In genomic region chr20:40101479-40102032, GRCh38 we compare ENCODE assay signal across 34 cellular contexts.
"Had no signal": no experiment of that assay in that cellular context is flagged by ENCODE, and none has a peak within 500 bp of the region (broad histone marks: within the 10 kb centered on the region; RNA-seq: fewer than 3 reads in every experiment).

No MANE protein-coding gene starts in this region.

- H3K9me3 ChIP-seq: adrenal gland, body of pancreas, breast epithelium had no signal

- ATAC-seq: activated CD8-positive, alpha-beta T cell treated with anti-CD3 and anti-CD28 coated beads for 36 hours; activated naive CD4-positive, alpha-beta T cell treated with anti-CD3 and anti-CD28 coated beads, Interleukin-2, amount 50 U/mL, for 72 hours; activated T-cell treated with anti-CD3 and anti-CD28 coated beads, Interleukin-2, amount 50 U/mL, for 4 hours; activated T-cell treated with anti-CD3 and anti-CD28 coated beads, Interleukin-2, amount 50 U/mL, for 72 hours; activated T-helper 17 cell treated with anti-CD3 and anti-CD28 coated beads, Interleukin-2, amount 50 U/mL, for 72 hours; body of pancreas had no signal

- H3K27me3 ChIP-seq: adrenal gland, body of pancreas, brain microvascular endothelial cell, breast epithelium had no signal

- H3K36me3 ChIP-seq: adrenal gland, brain microvascular endothelial cell, breast epithelium had no signal

- FAIRE-seq: astrocyte, TTC549 had no signal

- DNase-seq: activated B cell treated with CpG ODN at 0.5 μM for 24 hours; activated CD4-positive, alpha-beta memory T cell treated with anti-CD3 and anti-CD28 coated beads for 36 hours; activated CD4-positive, alpha-beta T cell treated with anti-CD3 and anti-CD28 coated beads for 4 hours; activated CD4-positive, alpha-beta T cell treated with anti-CD3 and anti-CD28 coated beads, Interleukin-2, amount 10 ng/mL, durations not matched to agents 24 days and 14 days; activated CD4-positive, alpha-beta T cell treated with anti-CD3 and anti-CD28 coated beads, Interleukin-2, amount 50 U/mL, for 1 hour; activated CD4-positive, alpha-beta T cell treated with anti-CD3 and anti-CD28 coated beads, Interleukin-2, amount 50 U/mL, for 4 hours; activated CD4-positive, CD25-positive, alpha-beta regulatory T cell treated with anti-CD3 and anti-CD28 coated beads, Interleukin-2, amount 50 U/mL, for 72 hours; activated CD8-positive, alpha-beta memory T cell treated with anti-CD3 and anti-CD28 coated beads, Interleukin-2, amount 50 U/mL, for 4 hours; activated CD8-positive, alpha-beta T cell treated with anti-CD3 and anti-CD28 coated beads for 36 hours; activated effector memory CD4-positive, alpha-beta T cell treated with anti-CD3 and anti-CD28 coated beads, Interleukin-2, amount 50 U/mL, for 16 hours; activated gamma-delta T cell treated with Interleukin-2 at 50 U/mL for 16 hours; activated naive CD4-positive, alpha-beta T cell; activated naive CD4-positive, alpha-beta T cell treated with anti-CD3 and anti-CD28 coated beads for 36 hours; activated naive CD4-positive, alpha-beta T cell treated with anti-CD3 and anti-CD28 coated beads, Interleukin-2, amount 50 U/mL, for 16 hours; activated naive CD8-positive, alpha-beta T cell treated with anti-CD3 and anti-CD28 coated beads for 36 hours; activated T-cell treated with anti-CD3 and anti-CD28 coated beads for 4 hours; activated T-cell treated with anti-CD3 and anti-CD28 coated beads, Interleukin-2, amount 50 U/mL, for 1 hour; activated T-cell treated with anti-CD3 and anti-CD28 coated beads, Interleukin-2, amount 50 U/mL, for 4 hours; activated T-cell treated with anti-CD3 and anti-CD28 coated beads, Interleukin-2, amount 50 U/mL, for 72 hours; amniotic stem cell; aorta; body of pancreas; brain microvascular endothelial cell; central memory CD4-positive, alpha-beta T cell; T-helper 1 cell; T-helper 2 cell; T-helper 9 cell had no signal

- H3K4me3 ChIP-seq: adrenal gland, body of pancreas, breast epithelium had no signal

- H3K27ac ChIP-seq: adrenal gland, body of pancreas, brain microvascular endothelial cell, breast epithelium, VCaP had no signal

- H3K4me1 ChIP-seq: adrenal gland, body of pancreas, breast epithelium had no signal
